ENCODE assay signal across 32 cellular contexts in genomic region chr5:102115736-102116135, GRCh38.
A peak's percentile ranks its signal among the peaks of the same experiment; 100 is the strongest.
DNase-seq lines count a peak whose midpoint lies in the region; ATAC-seq and TF ChIP-seq lines count a peak whose summit lies in the region.
"Had no signal": no experiment of that assay in that cellular context is flagged by ENCODE, and none has a peak within 500 bp of the region (broad histone marks: within the 10 kb centered on the region; RNA-seq: fewer than 3 reads in every experiment).

No MANE protein-coding gene starts in this region.

- peak in 1 of 2 experiments; percentile 54; a peak in 2 of 4 replicates for TF ChIP-seq EP300 in SK-N-SH (IDR thresholded peaks at IDR 0.05; ENCODE audit: borderline replicate concordance in 1 of 2, low read depth in 1 of 2, low read length in 1 of 2)

- H3K27ac ChIP-seq in HEK293 (ENCODE audit: extremely low read depth, low read depth, low read length) (no peak overlapping the region), SK-N-SH (ENCODE audit: low read depth in 2 of 2, low read length in 1 of 2) (no peak overlapping the region)
- H3K27ac ChIP-seq: 22Rv1; A549; BLaER1; BLaER1 treated with 17β-estradiol and CSF1 and Interleukin-3, amounts not matched to agents 10 nM and 100 nM; C4-2B had no signal

- 3% methylated on average over 1 of the region's 1 CpG for WGBS in SK-N-SH (ENCODE audit: low lambda C conversion rate)

- CTCF ChIA-PET in HEK293 (lab: Yijun Ruan, JAX), result no interaction called here
- CTCF ChIA-PET in SK-N-SH (lab: Yijun Ruan, JAX), result no interaction called here

- no peak for TF ChIP-seq RAD21 in SK-N-SH (IDR thresholded peaks at IDR 0.05; ENCODE audit: low read length)

- POLR2A ChIA-PET in HEK293 (lab: Yijun Ruan, JAX), result no interaction called here
- POLR2A ChIA-PET in SK-N-SH (lab: Yijun Ruan, JAX), result no interaction called here

- no peaks in the 10 kb centered on the region for H3K27me3 ChIP-seq in SK-N-SH (ENCODE audit: insufficient read depth)
- H3K27me3 ChIP-seq: BE2C; BLaER1; BLaER1 treated with 17β-estradiol and CSF1 and Interleukin-3, amounts not matched to agents 10 nM and 100 nM had no signal

- no peaks in the 10 kb centered on the region for H3K79me2 ChIP-seq in SK-N-SH (ENCODE audit: insufficient read depth)

- no peaks in the 10 kb centered on the region for H4K20me1 ChIP-seq in SK-N-SH (ENCODE audit: insufficient read depth)
- H4K20me1 ChIP-seq: BLaER1; BLaER1 treated with 17β-estradiol and CSF1 and Interleukin-3, amounts not matched to agents 10 nM and 100 nM had no signal

- TF ChIP-seq CTCF in HEK293 (tag by site-specific recombination; IDR thresholded peaks at IDR 0.05), result no peak
- no peak for TF ChIP-seq CTCF in SK-N-SH (IDR thresholded peaks at IDR 0.05)

- ATAC-seq in SK-N-SH treated with all-trans-retinoic acid at 6 μM for 48 hours (no peak), GM21423 (IDR thresholded peaks at IDR 0.05; ENCODE audit: unreplicated experiment) (no peak)
- ATAC-seq: A549; CD8-positive, alpha-beta T cell had no signal

- H3K9me3 ChIP-seq in HEK293 (ENCODE audit: control insufficient read depth, insufficient read depth, low read depth, low read length), result no peaks in the 10 kb centered on the region
- H3K9me3 ChIP-seq in SK-N-SH, result no peaks in the 10 kb centered on the region
- H3K9me3 ChIP-seq: A549, BE2C, BLaER1, Caco-2 had no signal

- peaks cover 13% of the 10 kb centered on the region for H3K4me1 ChIP-seq in HEK293 (ENCODE audit: control insufficient read depth, insufficient read depth, low read length)
- H3K4me1 ChIP-seq in SK-N-SH (ENCODE audit: control insufficient read depth in 1 of 2, insufficient read depth in 2 of 2, low read depth in 1 of 2, low read length in 1 of 2), result no peaks in the 10 kb centered on the region; a peak in 1 of 4 replicates
- H3K4me1 ChIP-seq: A549; BLaER1; BLaER1 treated with 17β-estradiol and CSF1 and Interleukin-3, amounts not matched to agents 10 nM and 100 nM; Caco-2 had no signal

- H3K9me2 ChIP-seq in SK-N-SH, result no peaks in the 10 kb centered on the region

- H3F3A ChIP-seq in SK-N-SH (replicated peaks; ENCODE audit: insufficient read depth), result no peaks in the 10 kb centered on the region

- H3K36me3 ChIP-seq in HEK293 (ENCODE audit: control insufficient read depth in 2 of 2, insufficient read depth in 1 of 2, low read length in 2 of 2), result no peaks in the 10 kb centered on the region
- no peaks in the 10 kb centered on the region for H3K36me3 ChIP-seq in SK-N-SH (replicated peaks in 1 of 2; ENCODE audit: control insufficient read depth in 1 of 2, insufficient read depth in 2 of 2, low read length in 1 of 2)
- H3K36me3 ChIP-seq: BE2C; BLaER1; BLaER1 treated with 17β-estradiol and CSF1 and Interleukin-3, amounts not matched to agents 10 nM and 100 nM had no signal

- DNase-seq in SK-N-DZ (ENCODE audit: low spot score) (peak; percentile 82), SK-N-SH (peak; percentile 10), GM19238 (ENCODE audit: insufficient read length, low spot score) (no peak), AML-193 (lab: John Stamatoyannopoulos, UW) (no peak)
- DNase-seq in stimulated activated CD4-positive, alpha-beta T cell treated with anti-CD3 and anti-CD28 coated beads, Interleukin-15, amount 100 ng/mL, for 24 hours, result no peak
- DNase-seq: 8988T; ACHN; BE2C; C1 segment of cervical spinal cord; Caco-2; Calu3; CD4-positive, alpha-beta memory T cell; CD4-positive, alpha-beta T cell; CD4-positive, CD25-positive, alpha-beta regulatory T cell; CD8-positive, alpha-beta memory T cell; CD8-positive, alpha-beta T cell; COR-L47; DMS 273 treated with DMSO at 0.1 percent for 48 hours; DMS153; DMS53; DMS79; DMS79 treated with DMSO at 0.1 percent for 48 hours; DND-41; EL had no signal

- H3K4me2 ChIP-seq in SK-N-SH, result no peak overlapping the region
- H3K4me2 ChIP-seq: A549; BLaER1; BLaER1 treated with 17β-estradiol and CSF1 and Interleukin-3, amounts not matched to agents 10 nM and 100 nM had no signal

- no peak overlapping the region for H2AFZ ChIP-seq in SK-N-SH (ENCODE audit: low read depth)

- no peak overlapping the region for H3K4me3 ChIP-seq in HEK293 (ENCODE audit: low read depth, low read length)
- H3K4me3 ChIP-seq in SK-N-SH (ENCODE audit: low read depth in 2 of 2, low read length in 1 of 2), result no peak overlapping the region
- H3K4me3 ChIP-seq: A549; BLaER1; BLaER1 treated with 17β-estradiol and CSF1 and Interleukin-3, amounts not matched to agents 10 nM and 100 nM had no signal

- H3K9ac ChIP-seq in SK-N-SH, result no peak overlapping the region
- H3K9ac ChIP-seq: BLaER1; BLaER1 treated with 17β-estradiol and CSF1 and Interleukin-3, amounts not matched to agents 10 nM and 100 nM had no signal

TF ChIP-seq in HEK293, 187 proteins besides CTCF, POLR2A, EP300 and RAD21 (continues in another document):
- TF ChIP-seq PRDM6 (tag by site-specific recombination; IDR thresholded peaks at IDR 0.05), result 0 out of 2 replicates have a peak, but pooled peaks have one; percentile 8

TF ChIP-seq in SK-N-SH, 30 proteins besides CTCF, POLR2A, EP300 and RAD21:
- TF ChIP-seq GATA2 (CRISPR knock-in tag; IDR thresholded peaks at IDR 0.05) (peak; percentile 82), FOXJ3 (CRISPR knock-in tag; IDR thresholded peaks at IDR 0.05) (no peak)

TF ChIP-seq in SK-N-SH treated with all-trans-retinoic acid at 6 μM for 48 hours, 23 proteins besides CTCF, POLR2A, EP300 and RAD21:
- TF ChIP-seq PPARA (CRISPR knock-in tag; IDR thresholded peaks at IDR 0.05; ENCODE audit: borderline replicate concordance), result no peak
- TF ChIP-seq GLIS3 (CRISPR knock-in tag; IDR thresholded peaks at IDR 0.05), result no peak
- no peak for TF ChIP-seq BACH2 (CRISPR knock-in tag; IDR thresholded peaks at IDR 0.05; ENCODE audit: borderline replicate concordance)
- TF ChIP-seq CREB5 (CRISPR knock-in tag; IDR thresholded peaks at IDR 0.05; ENCODE audit: low read depth), result peak; percentile 88
- TF ChIP-seq SNAI2 (CRISPR knock-in tag; IDR thresholded peaks at IDR 0.05), result no peak
- TF ChIP-seq ZNF565 (CRISPR knock-in tag; conservative IDR thresholded peaks at IDR 0.05; ENCODE audit: low read depth), result 0 out of 2 replicates have a peak, but pooled peaks have one; percentile 64
- TF ChIP-seq CSRNP3 (CRISPR knock-in tag; IDR thresholded peaks at IDR 0.05), result peak; percentile 82
- TF ChIP-seq ARNTL (CRISPR knock-in tag; IDR thresholded peaks at IDR 0.05; ENCODE audit: borderline replicate concordance, low read depth), result no peak
- TF ChIP-seq TOX (CRISPR knock-in tag; IDR thresholded peaks at IDR 0.05; ENCODE audit: borderline replicate concordance), result no peak
- peak; percentile 63; the same call in 1 of the 2 replicates for TF ChIP-seq TSHZ2 (CRISPR knock-in tag; IDR thresholded peaks at IDR 0.05)
- TF ChIP-seq CSDC2 (CRISPR knock-in tag; IDR thresholded peaks at IDR 0.05), result no peak
- TF ChIP-seq ZFP3 (CRISPR knock-in tag; IDR thresholded peaks at IDR 0.05), result no peak
- TF ChIP-seq TCF4 (CRISPR knock-in tag; IDR thresholded peaks at IDR 0.05; ENCODE audit: borderline replicate concordance), result peak; percentile 86
- peak; percentile 96 for TF ChIP-seq ISL1 (CRISPR knock-in tag; IDR thresholded peaks at IDR 0.05)
- no peak for TF ChIP-seq ZNF8 (CRISPR knock-in tag; IDR thresholded peaks at IDR 0.05)
- TF ChIP-seq ESRRG (CRISPR knock-in tag; IDR thresholded peaks at IDR 0.05), result peak; percentile 73
- no peak for TF ChIP-seq OSR1 (CRISPR knock-in tag; IDR thresholded peaks at IDR 0.05)

Comparison
In these comparisons a context has a peak if more than half of its experiments do, and no peak if none do; other contexts are left out.
1. DNase-seq: peak in SK-N-DZ (single experiment) and SK-N-SH (single experiment); none in GM19238 (single experiment), AML-193 (0 of 2) and stimulated activated CD4-positive, alpha-beta T cell treated with anti-CD3 and anti-CD28 coated beads, Interleukin-15, amount 100 ng/mL, for 24 hours (single experiment).